In the genomic region with DNA sequence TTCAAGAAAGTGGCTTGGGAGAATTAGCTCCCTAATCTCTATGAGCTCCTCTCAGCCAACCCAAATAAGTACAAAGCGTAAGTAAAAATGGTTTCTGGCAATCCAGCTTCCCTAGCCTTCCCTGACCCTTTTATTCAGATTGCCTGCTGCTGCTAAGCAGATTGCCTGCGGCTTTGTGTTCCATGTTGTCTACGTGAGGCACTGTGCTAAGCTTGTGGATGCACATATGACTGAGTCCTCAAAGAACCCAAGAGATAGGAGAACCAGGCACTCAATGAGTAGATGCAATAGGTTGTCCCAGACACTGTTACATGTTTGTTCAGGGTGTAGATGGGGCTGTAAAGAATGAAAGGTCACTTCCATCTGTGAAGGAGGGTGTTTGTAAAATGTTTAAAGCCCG, we compare ENCODE assay signal across 20 cellular contexts. TPM values are rescaled to one million over a fixed set of nuclear protein-coding genes. Genes with fewer than 3 reads are reported as not detected.
A peak's percentile ranks its signal among the peaks of the same experiment; 100 is the strongest.
DNase-seq lines count a peak whose midpoint lies in the region; ATAC-seq, FAIRE-seq and TF ChIP-seq lines count a peak whose summit lies in the region.
"Had no signal": no experiment of that assay in that cellular context is flagged by ENCODE, and none has a peak within 500 bp of the region (broad histone marks: within the 10 kb centered on the region; RNA-seq: fewer than 3 reads in every experiment).

No MANE protein-coding gene starts in this region.

- H3K9me3 ChIP-seq in HEK293 (ENCODE audit: control insufficient read depth, insufficient read depth, low read depth, low read length) = no peaks in the 10 kb centered on the region
- no peaks in the 10 kb centered on the region for H3K9me3 ChIP-seq in trophoblast cell (ENCODE audit: insufficient read depth, low read depth, low read length)

- H3K4me3 ChIP-seq in HEK293 (ENCODE audit: low read depth, low read length) (no peak overlapping the region), trophoblast cell (ENCODE audit: low read depth, low read length) (no peak overlapping the region), mesendoderm (ENCODE audit: low read length) (no peak overlapping the region), H7 (ENCODE audit: insufficient read depth, low read depth, low read length) (no peak overlapping the region)
- H3K4me3 ChIP-seq: SK-N-MC had no signal

- no peak overlapping the region for H4K91ac ChIP-seq in trophoblast cell (ENCODE audit: low read depth, low read length)

- no peak overlapping the region for H3K14ac ChIP-seq in trophoblast cell (ENCODE audit: low read length)

- H3K9ac ChIP-seq in trophoblast cell (ENCODE audit: low read length) = no peak overlapping the region
- no peak overlapping the region for H3K9ac ChIP-seq in mesendoderm (ENCODE audit: low read length)

- FAIRE-seq in D721Med (lab: Jason Lieb, UNC) = peak; percentile 91

- H4K12ac ChIP-seq in trophoblast cell (ENCODE audit: low read depth, low read length) = no peak overlapping the region

- H3K4me1 ChIP-seq in HEK293 (ENCODE audit: control insufficient read depth, insufficient read depth, low read length) (no peaks in the 10 kb centered on the region), trophoblast cell (ENCODE audit: control insufficient read depth in 1 of 2, insufficient read depth in 2 of 2, low read length in 2 of 2) (peaks cover 0 to 2% of the 10 kb centered on the region in 2 experiments), mesendoderm (ENCODE audit: control insufficient read depth, low read depth, low read length) (no peaks in the 10 kb centered on the region)

- H3K27ac ChIP-seq in HEK293 (ENCODE audit: extremely low read depth, low read depth, low read length) (no peak overlapping the region), trophoblast cell (ENCODE audit: low read depth, low read length) (no peak overlapping the region), mesendoderm (ENCODE audit: low read depth, low read length) (no peak overlapping the region)
- H3K27ac ChIP-seq: SK-N-MC had no signal

- no peak overlapping the region for H2AFZ ChIP-seq in trophoblast cell (ENCODE audit: insufficient read depth, low read length, poor library complexity)

- H4K8ac ChIP-seq in trophoblast cell (ENCODE audit: low read depth, low read length) (no peak overlapping the region), mesendoderm (ENCODE audit: low read depth, low read length) (no peak overlapping the region)

- POLR2A ChIA-PET in HEK293 (lab: Yijun Ruan, JAX) = interaction anchor here (1.2 to 1.6 kb wide), 2 partner anchors 8 to 38 kb away, joined by 3 read pairs; no protein-coding TSS in a partner anchor

- DNase-seq in D721Med (ENCODE audit: insufficient read length, low spot score) (peak; percentile 45), RPMI7951 (ENCODE audit: low read depth) (peak; percentile 13), trophoblast cell (no peak), NCI-H1092 treated with DMSO at 0.1 percent for 48 hours (lab: John Stamatoyannopoulos, UW) (no peak), mesendoderm (no peak), H7 (no peak)
- DNase-seq: DMS 273 treated with DMSO at 0.1 percent for 48 hours; DND-41; GOT3; Kasumi-1; NCI-H1105; NCI-H1694; NCI-H2081 treated with DMSO at 0.1 percent for 48 hours; NCI-H446 treated with DMSO at 0.1 percent for 48 hours; NCI-H69; NK-92 treated with Interleukin-12 subunit alpha and Interleukin-12 subunit beta, amount 100 ng/mL, for 24 hours; SHP77 had no signal

- H2BK120ac ChIP-seq in trophoblast cell (ENCODE audit: insufficient read depth, low read length, poor library complexity) = no peak overlapping the region
- no peak overlapping the region for H2BK120ac ChIP-seq in mesendoderm (ENCODE audit: low read depth, low read length)

- H3K4ac ChIP-seq in trophoblast cell (ENCODE audit: low read depth, low read length) (no peak overlapping the region), mesendoderm (ENCODE audit: low read depth, low read length) (no peak overlapping the region)

- H2BK15ac ChIP-seq in mesendoderm (replicated peaks; ENCODE audit: low read depth) = no peak overlapping the region

- no peak overlapping the region for H3K4me2 ChIP-seq in trophoblast cell (ENCODE audit: low read length)
- no peak overlapping the region for H3K4me2 ChIP-seq in mesendoderm (ENCODE audit: low read length)

- CTCF ChIA-PET in HEK293 (lab: Yijun Ruan, JAX) = interaction anchor here (0.6 to 1.1 kb wide), 5 partner anchors 10 to 159 kb away, joined by 3 to 4 read pairs (median 3); no protein-coding TSS in a partner anchor

- no peak overlapping the region for H4K5ac ChIP-seq in mesendoderm (ENCODE audit: low read length)

- H2AK5ac ChIP-seq in trophoblast cell (ENCODE audit: low read length) (peak overlapping the region; percentile 59), mesendoderm (ENCODE audit: low read length) (no peak overlapping the region)

- WGBS in trophoblast cell (ENCODE audit: extremely low coverage, insufficient coverage, insufficient read length) = no CpG with 5 or more reads among the region's 4 CpGs
- no CpG with 5 or more reads among the region's 4 CpGs for WGBS in mesendoderm (ENCODE audit: extremely low coverage, insufficient coverage, low lambda C conversion rate)

- no peaks in the 10 kb centered on the region for H3K79me2 ChIP-seq in trophoblast cell (ENCODE audit: control insufficient read depth, insufficient read depth, low read length, poor library complexity)
- no peaks in the 10 kb centered on the region for H3K79me2 ChIP-seq in mesendoderm (ENCODE audit: control insufficient read depth, insufficient read depth, low read length)

- H3K23ac ChIP-seq in trophoblast cell (ENCODE audit: low read length) (no peak overlapping the region), mesendoderm (ENCODE audit: low read length) (no peak overlapping the region)

- TF ChIP-seq CTCF in D721Med (IDR thresholded peaks at IDR 0.05; ENCODE audit: insufficient read depth, missing control alignments) (no peak), HEK293 (tag by site-specific recombination; IDR thresholded peaks at IDR 0.05) (no peak)

- H3K18ac ChIP-seq in trophoblast cell (ENCODE audit: low read length) = no peak overlapping the region
- H3K18ac ChIP-seq in mesendoderm (ENCODE audit: low read length) = no peak overlapping the region

- H3K79me1 ChIP-seq in trophoblast cell (ENCODE audit: low read length) (no peaks in the 10 kb centered on the region), mesendoderm (ENCODE audit: low read length) (no peaks in the 10 kb centered on the region)

- no peak overlapping the region for H3K56ac ChIP-seq in mesendoderm (ENCODE audit: low read length)

- no peak overlapping the region for H2BK5ac ChIP-seq in trophoblast cell (ENCODE audit: low read depth, low read length, poor library complexity)
- H2BK5ac ChIP-seq in mesendoderm (ENCODE audit: low read length) = no peak overlapping the region

- H3K27me3 ChIP-seq in trophoblast cell (ENCODE audit: insufficient read depth, low read length) (no peaks in the 10 kb centered on the region), mesendoderm (ENCODE audit: insufficient read depth, low read length, poor library complexity) (no peaks in the 10 kb centered on the region), H7 (ENCODE audit: control insufficient read depth, insufficient read depth, low read length) (no peaks in the 10 kb centered on the region; the same call in 1 of the 2 replicates)

- ATAC-seq in GM18502 (IDR thresholded peaks at IDR 0.05; ENCODE audit: poor library complexity, unreplicated experiment) = no peak

- H3K36me3 ChIP-seq in HEK293 (ENCODE audit: control insufficient read depth in 2 of 2, insufficient read depth in 1 of 2, low read length in 2 of 2) (no peaks in the 10 kb centered on the region), trophoblast cell (ENCODE audit: control insufficient read depth in 1 of 2, insufficient read depth in 2 of 2, low read length in 2 of 2) (no peaks in the 10 kb centered on the region), mesendoderm (ENCODE audit: control insufficient read depth, insufficient read depth, low read length) (no peaks in the 10 kb centered on the region), H7 (replicated peaks; ENCODE audit: control insufficient read depth, insufficient read depth, low read length) (no peaks in the 10 kb centered on the region)

- peak overlapping the region; percentile 73 for H2BK12ac ChIP-seq in trophoblast cell (ENCODE audit: low read length)

TF ChIP-seq in HEK293, 187 proteins besides CTCF, POLR2A, EP300 and RAD21:
- TF ChIP-seq ZBTB20 (tag by site-specific recombination; IDR thresholded peaks at IDR 0.05) = 0 out of 2 replicates have a peak, but pooled peaks have one; percentile 21
- TF ChIP-seq GLI2 (tag by site-specific recombination; IDR thresholded peaks at IDR 0.05; ENCODE audit: borderline replicate concordance, low read depth) = no peak

RNA-seq across cellular contexts. Expression of gene OSBPL9, which starts 6.3 kb away (rescaled TPM):
- total RNA-seq in RPMI7951 (2014; rRNA removed; shearing (Covaris generic)) = 88.2 and 101 TPM in 2 replicates
- polyA plus RNA-seq in trophoblast cell (2013) = 187 and 189 TPM in 2 replicates
- polyA plus RNA-seq in mesendoderm (2013, experiment 1 of 2) = 45.4 TPM
- polyA plus RNA-seq in mesendoderm (2013, experiment 2 of 2) = 46.3 TPM
- 87.4 and 149 TPM in 2 replicates for total RNA-seq in H7 (2014; rRNA removed; shearing (Covaris generic))

Comparison
In these comparisons a context has a peak if more than half of its experiments do, and no peak if none do; other contexts are left out.
1. DNase-seq: peak in D721Med (single experiment) and RPMI7951 (single experiment); none in trophoblast cell (0 of 2), NCI-H1092 treated with DMSO at 0.1 percent for 48 hours (single experiment), mesendoderm (single experiment) and H7 (single experiment).